In genomic region chr7:35757574-35757973, GRCh38 we compare ENCODE assay signal across 24 cellular contexts.
"Had no signal": no experiment of that assay in that cellular context is flagged by ENCODE, and none has a peak within 500 bp of the region (broad histone marks: within the 10 kb centered on the region; RNA-seq: fewer than 3 reads in every experiment).

No MANE protein-coding gene starts in this region.

- H3K36me3 Mint-ChIP-seq: activated CD8-positive, alpha-beta memory T cell treated with anti-CD3 and anti-CD28 coated beads, Interleukin-2, amount 10 ng/mL, durations not matched to agents 7 days and 5 days; activated naive CD4-positive, alpha-beta T cell treated with anti-CD3 and anti-CD28 coated beads, Interleukin-2, amount 10 ng/mL, durations not matched to agents 7 days and 5 days; T-cell; type B pancreatic cell had no signal

- H3K27ac ChIP-seq: body of pancreas, epithelial cell of prostate, suprapubic skin, vagina, WERI-Rb-1 had no signal

- H3K27ac Mint-ChIP-seq: activated CD4-positive, alpha-beta T cell treated with anti-CD3 and anti-CD28 coated beads, Interleukin-2, amount 10 ng/mL, durations not matched to agents 7 days and 5 days; activated CD8-positive, alpha-beta memory T cell treated with anti-CD3 and anti-CD28 coated beads, Interleukin-2, amount 10 ng/mL, durations not matched to agents 7 days and 5 days; activated CD8-positive, alpha-beta T cell treated with anti-CD3 and anti-CD28 coated beads for 36 hours; activated naive CD4-positive, alpha-beta T cell treated with anti-CD3 and anti-CD28 coated beads, Interleukin-2, amount 10 ng/mL, durations not matched to agents 7 days and 5 days; stimulated activated naive CD8-positive, alpha-beta T cell treated with anti-CD3 and anti-CD28 coated beads, Interleukin-15, Interleukin-2, amounts not matched to agents 100 ng/mL and 50 ng/mL, for 24 hours; T-cell; T-helper 2 cell treated with Interferon-gamma antibody and Interleukin-4, amounts not matched to agents 5 μg/mL and 100 μg/mL, for 36 hours had no signal

- H3K27me3 ChIP-seq: body of pancreas, heart left ventricle, suprapubic skin, vagina had no signal

- H3K27me3 Mint-ChIP-seq: activated CD8-positive, alpha-beta T cell treated with anti-CD3 and anti-CD28 coated beads for 36 hours; progenitor cell of endocrine pancreas; stimulated activated naive CD8-positive, alpha-beta T cell treated with anti-CD3 and anti-CD28 coated beads, Interleukin-15, Interleukin-2, amounts not matched to agents 100 ng/mL and 50 ng/mL, for 24 hours; T-cell; type B pancreatic cell had no signal

- H3K4me1 Mint-ChIP-seq: activated naive CD4-positive, alpha-beta T cell treated with anti-CD3 and anti-CD28 coated beads, Interleukin-2, amount 10 ng/mL, durations not matched to agents 7 days and 5 days had no signal

- H3K4me1 ChIP-seq: body of pancreas had no signal

- H3K36me3 ChIP-seq: heart left ventricle, suprapubic skin, vagina, WERI-Rb-1 had no signal

- DNase-seq: activated CD4-positive, alpha-beta T cell treated with anti-CD3 and anti-CD28 coated beads, Interleukin-2, amount 10 ng/mL, durations not matched to agents 7 days and 5 days; activated CD4-positive, CD25-positive, alpha-beta regulatory T cell treated with anti-CD3 and anti-CD28 coated beads, Interleukin-2, amount 50 U/mL, for 72 hours; activated CD8-positive, alpha-beta memory T cell treated with anti-CD3 and anti-CD28 coated beads, Interleukin-2, amount 10 ng/mL, durations not matched to agents 7 days and 5 days; activated CD8-positive, alpha-beta T cell treated with anti-CD3 and anti-CD28 coated beads for 36 hours; activated effector memory CD4-positive, alpha-beta T cell treated with anti-CD3 and anti-CD28 coated beads, Interleukin-2, amount 50 U/mL, for 16 hours; activated naive CD4-positive, alpha-beta T cell treated with anti-CD3 and anti-CD28 coated beads, Interleukin-2, amount 10 ng/mL, durations not matched to agents 7 days and 5 days; activated T-cell treated with anti-CD3 and anti-CD28 coated beads for 4 hours; anterior cingulate cortex; body of pancreas; heart left ventricle; kidney; left ventricle myocardium superior; stimulated activated CD4-positive, alpha-beta T cell treated with anti-CD3 and anti-CD28 coated beads, Interleukin-4, amount 100 ng/mL, for 4 hours; T-cell; WERI-Rb-1 had no signal

- H3K9me3 ChIP-seq: body of pancreas, heart left ventricle, suprapubic skin, vagina had no signal

- ATAC-seq: activated CD8-positive, alpha-beta memory T cell treated with anti-CD3 and anti-CD28 coated beads, Interleukin-2, amount 10 ng/mL, durations not matched to agents 7 days and 5 days; activated CD8-positive, alpha-beta T cell treated with anti-CD3 and anti-CD28 coated beads for 36 hours; body of pancreas; heart left ventricle; left ventricle myocardium superior; T-cell had no signal

- H3K4me3 ChIP-seq: body of pancreas, heart left ventricle, suprapubic skin, vagina had no signal

- H3K9me3 Mint-ChIP-seq: activated CD4-positive, alpha-beta T cell treated with anti-CD3 and anti-CD28 coated beads, Interleukin-2, amount 10 ng/mL, durations not matched to agents 7 days and 5 days; activated CD8-positive, alpha-beta T cell treated with anti-CD3 and anti-CD28 coated beads for 36 hours; activated naive CD4-positive, alpha-beta T cell treated with anti-CD3 and anti-CD28 coated beads, Interleukin-2, amount 10 ng/mL, durations not matched to agents 7 days and 5 days; neural crest cell; stimulated activated naive CD8-positive, alpha-beta T cell treated with anti-CD3 and anti-CD28 coated beads, Interleukin-15, Interleukin-2, amounts not matched to agents 100 ng/mL and 50 ng/mL, for 24 hours; T-cell; T-helper 2 cell treated with Interferon-gamma antibody and Interleukin-4, amounts not matched to agents 5 μg/mL and 100 μg/mL, for 36 hours had no signal

- H3K4me3 Mint-ChIP-seq: activated CD4-positive, alpha-beta T cell treated with anti-CD3 and anti-CD28 coated beads, Interleukin-2, amount 10 ng/mL, durations not matched to agents 7 days and 5 days; activated CD8-positive, alpha-beta memory T cell treated with anti-CD3 and anti-CD28 coated beads, Interleukin-2, amount 10 ng/mL, durations not matched to agents 7 days and 5 days; activated CD8-positive, alpha-beta T cell treated with anti-CD3 and anti-CD28 coated beads for 36 hours; activated naive CD4-positive, alpha-beta T cell treated with anti-CD3 and anti-CD28 coated beads, Interleukin-2, amount 10 ng/mL, durations not matched to agents 7 days and 5 days; neural crest cell; stimulated activated naive CD8-positive, alpha-beta T cell treated with anti-CD3 and anti-CD28 coated beads, Interleukin-15, Interleukin-2, amounts not matched to agents 100 ng/mL and 50 ng/mL, for 24 hours; T-cell; T-helper 2 cell treated with Interferon-gamma antibody and Interleukin-4, amounts not matched to agents 5 μg/mL and 100 μg/mL, for 36 hours; type B pancreatic cell had no signal

- FAIRE-seq: colon, kidney had no signal
